8 cellular contexts compared by ENCODE assay signal in genomic region chr10:6269953-6270867, GRCh38.
DNase-seq lines count a peak whose midpoint lies in the region; ATAC-seq and TF ChIP-seq lines count a peak whose summit lies in the region.

No MANE protein-coding gene starts in this region.

- H3K9me2 ChIP-seq in GM23248 (ENCODE audit: insufficient read depth) = no peaks in the 10 kb centered on the region

- peaks cover 0 to 4% of the 10 kb centered on the region in 2 donors for H3K9me3 Mint-ChIP-seq in activated T-cell treated with anti-CD3 and anti-CD28 coated beads, Interleukin-2, amount 50 U/mL, for 72 hours

- H4K12ac ChIP-seq in trophoblast cell (ENCODE audit: low read depth, low read length) = no peak overlapping the region

- H3F3A ChIP-seq in GM23248 (ENCODE audit: insufficient read depth) = 0 out of 2 replicates have a peak, but pooled peaks cover 7% of the 10 kb centered on the region

- H3K4ac ChIP-seq in trophoblast cell (ENCODE audit: low read depth, low read length) = no peak overlapping the region

- no CpG with 5 or more reads among the region's 20 CpGs for WGBS in trophoblast cell (ENCODE audit: extremely low coverage, insufficient coverage, insufficient read length)
- WGBS in GM23248 (ENCODE audit: low coverage in 1 of 2, low lambda C conversion rate in 2 of 2, missing lambda C conversion rate in 2 of 2), 2 experiments = 90 to 91% methylated on average over 19 to 20 of the region's 20 CpGs

- H2AFZ ChIP-seq in trophoblast cell (ENCODE audit: insufficient read depth, low read length, poor library complexity) (no peak overlapping the region), GM23248 (no peak overlapping the region)

- peaks cover 93% of the 10 kb centered on the region for H3K4me1 Mint-ChIP-seq in activated T-cell treated with anti-CD3 and anti-CD28 coated beads, Interleukin-2, amount 50 U/mL, for 72 hours (ENCODE audit: low read depth)

- H3K27ac ChIP-seq in trophoblast cell (ENCODE audit: low read depth, low read length) (peak overlapping the region; percentile 29), GM23248 (no peak overlapping the region)

- no peak for TF ChIP-seq CTCF in AG10803 (conservative IDR thresholded peaks at IDR 0.05; ENCODE audit: low read length)

- H3K23ac ChIP-seq in trophoblast cell (ENCODE audit: low read length) = no peak overlapping the region

- H4K20me1 ChIP-seq in GM23248 (ENCODE audit: insufficient read depth) = no peaks in the 10 kb centered on the region

- H3K18ac ChIP-seq in trophoblast cell (ENCODE audit: low read length) = no peak overlapping the region

- in situ Hi-C loops in GM23248 (cut with MboI) = no loop called here

- peaks cover 5 to 17% of the 10 kb centered on the region in 2 donors for H3K36me3 Mint-ChIP-seq in activated T-cell treated with anti-CD3 and anti-CD28 coated beads, Interleukin-2, amount 50 U/mL, for 72 hours (ENCODE audit: insufficient read depth in 2 of 2)

- peak overlapping the region; percentile 7 for H2BK12ac ChIP-seq in trophoblast cell (ENCODE audit: low read length)

- H2BK120ac ChIP-seq in trophoblast cell (ENCODE audit: insufficient read depth, low read length, poor library complexity) = peak overlapping the region; percentile 6

- no peak overlapping the region for H3K4me2 ChIP-seq in trophoblast cell (ENCODE audit: low read length)
- no peak overlapping the region for H3K4me2 ChIP-seq in GM23248 (ENCODE audit: unreplicated experiment)

- H3K4me1 ChIP-seq in trophoblast cell (ENCODE audit: control insufficient read depth in 1 of 2, insufficient read depth in 2 of 2, low read length in 2 of 2) (peaks cover 14 to 18% of the 10 kb centered on the region in 2 experiments), GM23248 (ENCODE audit: insufficient read depth) (peaks cover 8% of the 10 kb centered on the region; the same call in 1 of the 2 replicates)

- intact Hi-C loops in cardiac septum (cut with DNase I) = no loop called here

- H3K36me3 ChIP-seq in trophoblast cell (ENCODE audit: control insufficient read depth in 1 of 2, insufficient read depth in 2 of 2, low read length in 2 of 2) (no peaks in the 10 kb centered on the region), GM23248 (ENCODE audit: low read depth) (no peaks in the 10 kb centered on the region)

- H3K4me3 Mint-ChIP-seq in activated T-cell treated with anti-CD3 and anti-CD28 coated beads, Interleukin-2, amount 50 U/mL, for 72 hours = peak overlapping the region; percentile 71 to 83

- H3K14ac ChIP-seq in trophoblast cell (ENCODE audit: low read length) = peak overlapping the region; percentile 19

- H3K27me3 Mint-ChIP-seq in activated T-cell treated with anti-CD3 and anti-CD28 coated beads, Interleukin-2, amount 50 U/mL, for 72 hours (ENCODE audit: low read depth) = no peaks in the 10 kb centered on the region

- H4K91ac ChIP-seq in trophoblast cell (ENCODE audit: low read depth, low read length) = peak overlapping the region; percentile 15

- no peak overlapping the region for H3K4me3 ChIP-seq in AG10803 (ENCODE audit: low read length)
- H3K4me3 ChIP-seq in trophoblast cell (ENCODE audit: low read depth, low read length) = no peak overlapping the region
- H3K4me3 ChIP-seq in GM23248 = no peak overlapping the region

- H2AK5ac ChIP-seq in trophoblast cell (ENCODE audit: low read length) = no peak overlapping the region

- H3K27ac Mint-ChIP-seq in activated T-cell treated with anti-CD3 and anti-CD28 coated beads, Interleukin-2, amount 50 U/mL, for 72 hours = peak overlapping the region; percentile 90

- H4K8ac ChIP-seq in trophoblast cell (ENCODE audit: low read depth, low read length) = no peak overlapping the region

- H3K79me1 ChIP-seq in trophoblast cell (ENCODE audit: low read length) = peaks cover 14% of the 10 kb centered on the region

- peak; percentile 74 for ATAC-seq in GM21360 (IDR thresholded peaks at IDR 0.05; ENCODE audit: unreplicated experiment)
- peak; percentile 81 to 84 for ATAC-seq in activated T-cell treated with anti-CD3 and anti-CD28 coated beads, Interleukin-2, amount 50 U/mL, for 72 hours (replicated peaks in 1 of 2)

- no peak overlapping the region for H2BK5ac ChIP-seq in trophoblast cell (ENCODE audit: low read depth, low read length, poor library complexity)

- H3K79me2 ChIP-seq in trophoblast cell (ENCODE audit: control insufficient read depth, insufficient read depth, low read length, poor library complexity) (no peaks in the 10 kb centered on the region), GM23248 (ENCODE audit: insufficient read depth) (no peaks in the 10 kb centered on the region)

- no peaks in the 10 kb centered on the region for H3K9me3 ChIP-seq in trophoblast cell (ENCODE audit: insufficient read depth, low read depth, low read length)
- no peaks in the 10 kb centered on the region for H3K9me3 ChIP-seq in GM23248 (ENCODE audit: low read depth)

- H3K27me3 ChIP-seq in trophoblast cell (ENCODE audit: insufficient read depth, low read length) = no peaks in the 10 kb centered on the region
- H3K27me3 ChIP-seq in GM23248 (replicated peaks; ENCODE audit: insufficient read depth) = no peaks in the 10 kb centered on the region

- H3K9ac ChIP-seq in trophoblast cell (ENCODE audit: low read length) (no peak overlapping the region), GM23248 (no peak overlapping the region)

- peak; percentile 12 for DNase-seq in AG10803 (ENCODE audit: low read depth)
- DNase-seq in KG1 (lab: John Stamatoyannopoulos, UW) = peak; percentile 30
- peak; percentile 84 to 91 for DNase-seq in activated T-cell treated with anti-CD3 and anti-CD28 coated beads, Interleukin-2, amount 50 U/mL, for 72 hours
- DNase-seq in trophoblast cell = no peak
- DNase-seq in cardiac septum (ENCODE audit: low spot score) = no peak
- no peak for DNase-seq in GM23248
- no peak for DNase-seq in NAMALWA (ENCODE audit: low spot score)

Comparison
In these comparisons a context has a peak if more than half of its experiments do, and no peak if none do; other contexts are left out.
1. DNase-seq: peak in AG10803 (single experiment), KG1 (single experiment) and activated T-cell treated with anti-CD3 and anti-CD28 coated beads, Interleukin-2, amount 50 U/mL, for 72 hours (2 of 2); none in trophoblast cell (0 of 2), cardiac septum (single experiment), GM23248 (single experiment) and NAMALWA (single experiment).